In genomic region chr1:198667186-198667585, GRCh38 we compare ENCODE assay signal across 14 cellular contexts. TPM values are rescaled to one million over a fixed set of nuclear protein-coding genes. Genes with fewer than 3 reads are reported as not detected.
DNase-seq lines count a peak whose midpoint lies in the region; ATAC-seq and TF ChIP-seq lines count a peak whose summit lies in the region.
"Had no signal": no experiment of that assay in that cellular context is flagged by ENCODE, and none has a peak within 500 bp of the region (broad histone marks: within the 10 kb centered on the region; RNA-seq: fewer than 3 reads in every experiment).

No MANE protein-coding gene starts in this region.

- no peaks in the 10 kb centered on the region for H3K27me3 ChIP-seq in right atrium auricular region
- H3K27me3 ChIP-seq: pancreas had no signal

- peaks cover 0 to 5% of the 10 kb centered on the region in 2 donors for H3K4me1 ChIP-seq in right atrium auricular region
- H3K4me1 ChIP-seq: pancreas had no signal

- peaks cover 72% of the 10 kb centered on the region for H3K4me1 Mint-ChIP-seq in T-helper 17 cell

- no peak overlapping the region for H3K4me3 ChIP-seq in AG10803 (ENCODE audit: low read length)
- H3K4me3 ChIP-seq in right atrium auricular region, result no peak overlapping the region
- H3K4me3 ChIP-seq: GM12878, pancreas had no signal

- no peaks in the 10 kb centered on the region for H3K27me3 Mint-ChIP-seq in T-helper 17 cell

- H3K4me3 Mint-ChIP-seq in T-helper 17 cell, result peak overlapping the region; percentile 83
- H3K4me3 Mint-ChIP-seq: WTC11 had no signal

- no peaks in the 10 kb centered on the region for H3K9me3 ChIP-seq in T-helper 17 cell (ENCODE audit: control insufficient read depth, low read length, poor library complexity, severe bottlenecking)
- H3K9me3 ChIP-seq in right atrium auricular region, result no peaks in the 10 kb centered on the region
- H3K9me3 ChIP-seq: pancreas had no signal

- TF ChIP-seq CTCF in AG10803 (conservative IDR thresholded peaks at IDR 0.05; ENCODE audit: low read length) (no peak), right atrium auricular region (IDR thresholded peaks at IDR 0.05) (no peak)

- peaks cover 8% of the 10 kb centered on the region for H3K36me3 Mint-ChIP-seq in T-helper 17 cell (ENCODE audit: low read depth)
- H3K36me3 Mint-ChIP-seq: WTC11 had no signal

- peak overlapping the region; percentile 98 for H3K27ac Mint-ChIP-seq in T-helper 17 cell
- H3K27ac Mint-ChIP-seq: WTC11 had no signal

- peak; percentile 76 for DNase-seq in AG10803 (ENCODE audit: low read depth)
- peak; percentile 82 for DNase-seq in EH (ENCODE audit: low read depth)
- no peak for DNase-seq in T-helper 17 cell
- peak; percentile 23 for DNase-seq in fibroblast of peridontal ligament (ENCODE audit: extremely low read depth)
- no peak for DNase-seq in HK-2 (ENCODE audit: unreplicated experiment)
- no peak for DNase-seq in right atrium auricular region (ENCODE audit: low spot score)
- no peak for DNase-seq in amygdala (lab: John Stamatoyannopoulos, UW)
- DNase-seq: AML-193; NCI-H2171; NK-92 treated with Interleukin-12 subunit alpha and Interleukin-12 subunit beta, amount 100 ng/mL, for 24 hours; pancreas had no signal

- no peak for ATAC-seq in T-helper 17 cell
- ATAC-seq in HG03439 (IDR thresholded peaks at IDR 0.05; ENCODE audit: unreplicated experiment), result no peak
- ATAC-seq: GM12878, pancreas, WTC11 had no signal

- H3K27ac ChIP-seq in right atrium auricular region, result no peak overlapping the region
- H3K27ac ChIP-seq: pancreas had no signal

- H3K36me3 ChIP-seq in right atrium auricular region, result no peaks in the 10 kb centered on the region
- H3K36me3 ChIP-seq: pancreas had no signal

RNA-seq across cellular contexts. Expression of gene PTPRC, which starts 28.3 kb away (rescaled TPM):
- total RNA-seq in T-helper 17 cell (100 to 1,000 TPM; 697 to 813 TPM), right atrium auricular region (10 to 100 TPM in 1 of 2 donors, 1 to 10 TPM in 1; 5.5 to 10.1 TPM)

Comparison
In these comparisons a context has a peak if more than half of its experiments do, and no peak if none do; other contexts are left out.
1. DNase-seq: peak in AG10803 (single experiment), EH (single experiment) and fibroblast of peridontal ligament (single experiment); none in T-helper 17 cell (0 of 3), HK-2 (single experiment), right atrium auricular region (single experiment) and amygdala (0 of 56).
2. RNA of gene PTPRC, which starts 28.3 kb away (total RNA-seq): 697 to 813 TPM in T-helper 17 cell; 5.5 to 10.1 TPM in right atrium auricular region; every median in the first group is over 10 times any median in the second.